8 cellular contexts compared by ENCODE assay signal in genomic region chr19:17266975-17267788, GRCh38. TPM values are rescaled to one million over a fixed set of nuclear protein-coding genes. Genes with fewer than 3 reads are reported as not detected.
DNase-seq lines count a peak whose midpoint lies in the region; FAIRE-seq and TF ChIP-seq lines count a peak whose summit lies in the region.

BABAM1 (plus strand) TSS chr19:17267443; CDS start chr19:17268807, 1,364 bp downstream.

- no peaks in the 10 kb centered on the region for H3K9me3 Mint-ChIP-seq in activated naive CD4-positive, alpha-beta T cell treated with anti-CD3 and anti-CD28 coated beads for 36 hours

- CTCF ChIA-PET in activated naive CD4-positive, alpha-beta T cell treated with anti-CD3 and anti-CD28 coated beads for 36 hours (lab: Charles Lee): interaction anchor here (0.5 to 5.3 kb wide), 9 partner anchors 9 to 212 kb away, joined by 3 to 38 read pairs (median 3); partner anchors contain the start of genes ANKLE1 and DDA1

- H2BK120ac ChIP-seq in neuronal stem cell (ENCODE audit: low read depth, low read length): no peak within 1 kb of the TSS

- no peak within 1 kb of the TSS for H2BK5ac ChIP-seq in neuronal stem cell (ENCODE audit: low read length)

- peak; percentile 99 for FAIRE-seq in frontal cortex (lab: Jason Lieb, UNC)

- H2AFZ ChIP-seq in neuronal stem cell (ENCODE audit: low read length): peak within 1 kb of the TSS; percentile 79

- H2BK12ac ChIP-seq in neuronal stem cell (ENCODE audit: low read length): no peak within 1 kb of the TSS

- H3K4me3 ChIP-seq in HFF-Myc (replicated peaks; ENCODE audit: low read depth, low read length) (peak within 1 kb of the TSS; percentile 100), neuronal stem cell (ENCODE audit: low read length in 2 of 2) (peak within 1 kb of the TSS; percentile 63 to 87)

- H3K4me1 Mint-ChIP-seq in activated naive CD4-positive, alpha-beta T cell treated with anti-CD3 and anti-CD28 coated beads for 36 hours (ENCODE audit: low read depth): peaks cover 20% of the 10 kb centered on the region

- H3K18ac ChIP-seq in neuronal stem cell (ENCODE audit: low read length): peak within 1 kb of the TSS; percentile 36

- no peak within 1 kb of the TSS for H4K8ac ChIP-seq in neuronal stem cell (ENCODE audit: low read depth, low read length)

- no peak within 1 kb of the TSS for H2BK15ac ChIP-seq in neuronal stem cell (ENCODE audit: low read length)

- intact Hi-C loops in activated naive CD4-positive, alpha-beta T cell treated with anti-CD3 and anti-CD28 coated beads for 36 hours (cut with micrococcal nuclease): loop anchor here (1.0 to 5.0 kb wide), 8 partner anchors 21 to 440 kb away; partner anchors contain the start of genes GTPBP3, HAUS8, MRPL34 and MYO9B

- H2AK5ac ChIP-seq in neuronal stem cell (ENCODE audit: low read depth, low read length): no peak within 1 kb of the TSS

- peak within 1 kb of the TSS; percentile 85 for H3K27ac Mint-ChIP-seq in activated naive CD4-positive, alpha-beta T cell treated with anti-CD3 and anti-CD28 coated beads for 36 hours

- no peaks in the 10 kb centered on the region for H3K27me3 ChIP-seq in neuronal stem cell (ENCODE audit: control insufficient read depth in 3 of 3, insufficient read depth in 3 of 3, low read depth in 1 of 3, low read length in 3 of 3)

- H3K9ac ChIP-seq in neuronal stem cell (ENCODE audit: low read depth, low read length, poor library complexity): peak within 1 kb of the TSS; percentile 21

- peak within 1 kb of the TSS; percentile 84 for H3K4me2 ChIP-seq in neuronal stem cell (ENCODE audit: insufficient read depth, low read length, poor library complexity, severe bottlenecking)

- H3K27ac ChIP-seq in neuronal stem cell (replicated peaks; ENCODE audit: low read length): peak within 1 kb of the TSS; percentile 15

- no peak within 1 kb of the TSS for H3K23ac ChIP-seq in neuronal stem cell (ENCODE audit: low read depth, low read length, poor library complexity)

- peaks cover 4 to 7% of the 10 kb centered on the region in 2 donors for H3K4me1 ChIP-seq in neuronal stem cell (ENCODE audit: control insufficient read depth in 2 of 2, insufficient read depth in 1 of 2, low read depth in 1 of 2, low read length in 2 of 2)

- H3K4ac ChIP-seq in neuronal stem cell (ENCODE audit: low read length): no peak within 1 kb of the TSS

- no peaks in the 10 kb centered on the region for H3K9me3 ChIP-seq in neuronal stem cell (replicated peaks in 1 of 2; ENCODE audit: control insufficient read depth in 2 of 2, insufficient read depth in 1 of 2, low read depth in 1 of 2, low read length in 2 of 2)

- H3K14ac ChIP-seq in neuronal stem cell (ENCODE audit: low read length): no peak within 1 kb of the TSS

- H3K27me3 Mint-ChIP-seq in activated naive CD4-positive, alpha-beta T cell treated with anti-CD3 and anti-CD28 coated beads for 36 hours (ENCODE audit: low read depth): no peaks in the 10 kb centered on the region

- H3K4me3 Mint-ChIP-seq in activated naive CD4-positive, alpha-beta T cell treated with anti-CD3 and anti-CD28 coated beads for 36 hours: peak within 1 kb of the TSS; percentile 87

- peaks cover 8 to 28% of the 10 kb centered on the region in 2 donors for H3K36me3 ChIP-seq in neuronal stem cell (replicated peaks in 1 of 2; ENCODE audit: control insufficient read depth in 2 of 2, insufficient read depth in 2 of 2, low read length in 2 of 2)

- DNase-seq in GM03348 (ENCODE audit: low spot score): peak; percentile 100
- DNase-seq in HFF-Myc (ENCODE audit: extremely low read depth, low read depth): peak; percentile 100
- peak; percentile 100 for DNase-seq in NAMALWA (ENCODE audit: low spot score)
- DNase-seq in SK-N-DZ (ENCODE audit: low spot score): peak; percentile 97
- DNase-seq in activated naive CD4-positive, alpha-beta T cell treated with anti-CD3 and anti-CD28 coated beads for 36 hours: peak; percentile 99
- DNase-seq in frontal cortex (ENCODE audit: low spot score in 2 of 2): peak; percentile 97 to 98
- DNase-seq in neuronal stem cell (ENCODE audit: low spot score): peak; percentile 97

- TF ChIP-seq CTCF in HFF-Myc (IDR thresholded peaks at IDR 0.05; ENCODE audit: low read depth, low read length, missing control alignments) (no peak), subcutaneous adipose tissue (IDR thresholded peaks at IDR 0.05; ENCODE audit: low read depth) (no peak)

- no peak within 1 kb of the TSS for H4K91ac ChIP-seq in neuronal stem cell (ENCODE audit: low read depth, low read length, poor library complexity)

- H3K79me1 ChIP-seq in neuronal stem cell (ENCODE audit: low read depth, low read length): peaks cover 4% of the 10 kb centered on the region

- peaks cover 9% of the 10 kb centered on the region for H3K36me3 Mint-ChIP-seq in activated naive CD4-positive, alpha-beta T cell treated with anti-CD3 and anti-CD28 coated beads for 36 hours (ENCODE audit: low read depth)

- WGBS in neuronal stem cell (ENCODE audit: extremely low coverage in 2 of 2, insufficient read length in 2 of 2, insufficient replicate concordance in 1 of 2), 2 donors: no CpG with 5 or more reads among the region's 27 CpGs

RNA-seq across cellular contexts. Expression of gene BABAM1, which starts in this region (rescaled TPM):
- polyA plus RNA-seq in SK-N-DZ (2014; cell fraction: cytosol; rRNA removed): 109 and 123 TPM in 2 replicates
- 137 and 164 TPM in 2 replicates for polyA plus RNA-seq in SK-N-DZ (2014; cell fraction: nucleus; rRNA removed)
- total RNA-seq in activated naive CD4-positive, alpha-beta T cell treated with anti-CD3 and anti-CD28 coated beads for 36 hours: 100 to 1,000 TPM; 108 to 109 TPM
- total RNA-seq in frontal cortex (66.9 TPM), subcutaneous adipose tissue (10 to 100 TPM; 49.6 to 60.6 (median 54.7) TPM)
- polyA plus RNA-seq in neuronal stem cell (2013, experiment 1 of 2): 102 TPM
- 100.0 TPM for polyA plus RNA-seq in neuronal stem cell (2013, experiment 2 of 2)

Comparison
In these comparisons a context has a peak if more than half of its experiments do, and no peak if none do; other contexts are left out.
1. Peak in every context shown above with its lines: DNase-seq, H3K4me3 ChIP-seq and H3K27ac ChIP-seq.